In genomic region chr1:85576642-85577420, GRCh38 we compare ENCODE assay signal across 1 cellular context.
TF ChIP-seq lines count a peak whose summit lies in the region.

No MANE protein-coding gene starts in this region.

TF ChIP-seq in K562, 482 proteins besides CTCF, POLR2A, EP300 and RAD21 (continued from another document and continues in another):
- TF ChIP-seq ARID4B (CRISPR knock-in tag; IDR thresholded peaks at IDR 0.05) (peak; percentile 52; the same call in 1 of the 2 replicates), RBM39 (optimal IDR thresholded peaks at IDR 0.05; ENCODE audit: low read depth, low read length) (no peak), KAT7 (CRISPR knock-in tag; IDR thresholded peaks at IDR 0.05; ENCODE audit: borderline replicate concordance) (peak; percentile 73; the same call in 1 of the 2 replicates), ZNF444 (CRISPR knock-in tag; IDR thresholded peaks at IDR 0.05) (no peak), NFATC3 (IDR thresholded peaks at IDR 0.05) (no peak), YY1 (IDR thresholded peaks at IDR 0.05; ENCODE audit: borderline replicate concordance in 1 of 3, control insufficient read depth in 1 of 3, extremely low read depth in 1 of 3, insufficient read depth in 3 of 3, insufficient read length in 1 of 3, insufficient replicate concordance in 2 of 3, low read depth in 1 of 3, low read length in 2 of 3) (peak in 2 of 3 experiments; percentile 34 to 51), SIN3B (IDR thresholded peaks at IDR 0.05; ENCODE audit: low read depth) (0 out of 2 replicates have a peak, but pooled peaks have one; percentile 24), ZNF717 (CRISPR knock-in tag; IDR thresholded peaks at IDR 0.05) (no peak), AFF4 (CRISPR knock-in tag; IDR thresholded peaks at IDR 0.05) (peak; percentile 91; the same call in 1 of the 2 replicates), HLTF (IDR thresholded peaks at IDR 0.05) (peak; percentile 0; the same call in 1 of the 2 replicates), ZNF23 (CRISPR knock-in tag; IDR thresholded peaks at IDR 0.05) (no peak), PHF20 (IDR thresholded peaks at IDR 0.05; ENCODE audit: partially characterized antibody) (no peak), TEAD4 (IDR thresholded peaks at IDR 0.05; ENCODE audit: low read length) (no peak), TEAD4 (CRISPR knock-in tag; IDR thresholded peaks at IDR 0.05; ENCODE audit: borderline replicate concordance) (no peak), GABPB1 (CRISPR knock-in tag; IDR thresholded peaks at IDR 0.05) (peak; percentile 47; the same call in 1 of the 2 replicates), ZNF263 (CRISPR knock-in tag; IDR thresholded peaks at IDR 0.05; ENCODE audit: borderline replicate concordance) (0 out of 2 replicates have a peak, but pooled peaks have one; percentile 37), CREB1 (IDR thresholded peaks at IDR 0.05) (peak; percentile 25; the same call in 1 of the 2 replicates), CREB1 (CRISPR knock-in tag; IDR thresholded peaks at IDR 0.05) (peak; percentile 42; the same call in 1 of the 2 replicates), DMBX1 (CRISPR knock-in tag; IDR thresholded peaks at IDR 0.05; ENCODE audit: borderline replicate concordance) (no peak), MAZ (CRISPR knock-in tag; conservative IDR thresholded peaks at IDR 0.05 in 1 of 2, IDR thresholded peaks at IDR 0.05 in 1 of 2) (peak in 1 of 2 experiments; percentile 10; a peak in 3 of 4 replicates), E2F5 (CRISPR knock-in tag; IDR thresholded peaks at IDR 0.05) (0 out of 2 replicates have a peak, but pooled peaks have one; percentile 4), CREM (IDR thresholded peaks at IDR 0.05; ENCODE audit: low read depth) (peak; percentile 67), OTX1 (CRISPR knock-in tag; IDR thresholded peaks at IDR 0.05) (0 out of 2 replicates have a peak, but pooled peaks have one; percentile 69), ZNF232 (CRISPR knock-in tag; IDR thresholded peaks at IDR 0.05) (0 out of 2 replicates have a peak, but pooled peaks have one; percentile 14), ZC3H11A (IDR thresholded peaks at IDR 0.05; ENCODE audit: low read depth, low read length) (no peak), MAX (CRISPR knock-in tag; IDR thresholded peaks at IDR 0.05) (peak; percentile 48), KLF1 (tag; IDR thresholded peaks at IDR 0.05) (peak; percentile 72; the same call in 1 of the 2 replicates), HMGN3 (IDR thresholded peaks at IDR 0.05; ENCODE audit: borderline replicate concordance, extremely low read depth, insufficient read length, low read depth, low read length) (peak; percentile 20), BMI1 (IDR thresholded peaks at IDR 0.05; ENCODE audit: low read length) (no peak), SUPT5H (IDR thresholded peaks at IDR 0.05) (peak; percentile 32; the same call in 1 of the 2 replicates), ATF7 (IDR thresholded peaks at IDR 0.05) (peak; percentile 50; the same call in 1 of the 2 replicates), CHD7 (IDR thresholded peaks at IDR 0.05; ENCODE audit: low read depth, low read length) (no peak), JUND (IDR thresholded peaks at IDR 0.05; ENCODE audit: borderline replicate concordance, low read depth, low read length) (peak; percentile 27; the same call in 1 of the 2 replicates), JUND (tag; IDR thresholded peaks at IDR 0.05; ENCODE audit: borderline replicate concordance, low read depth, low read length) (no peak), ZNF639 (CRISPR knock-in tag; conservative IDR thresholded peaks at IDR 0.05 in 1 of 2, IDR thresholded peaks at IDR 0.05 in 1 of 2) (0 out of 4 replicates have a peak, but pooled peaks of 1 of the 2 experiments have one; percentile 27)
